ENCODE assay signal across 8 cellular contexts in the genomic region with DNA sequence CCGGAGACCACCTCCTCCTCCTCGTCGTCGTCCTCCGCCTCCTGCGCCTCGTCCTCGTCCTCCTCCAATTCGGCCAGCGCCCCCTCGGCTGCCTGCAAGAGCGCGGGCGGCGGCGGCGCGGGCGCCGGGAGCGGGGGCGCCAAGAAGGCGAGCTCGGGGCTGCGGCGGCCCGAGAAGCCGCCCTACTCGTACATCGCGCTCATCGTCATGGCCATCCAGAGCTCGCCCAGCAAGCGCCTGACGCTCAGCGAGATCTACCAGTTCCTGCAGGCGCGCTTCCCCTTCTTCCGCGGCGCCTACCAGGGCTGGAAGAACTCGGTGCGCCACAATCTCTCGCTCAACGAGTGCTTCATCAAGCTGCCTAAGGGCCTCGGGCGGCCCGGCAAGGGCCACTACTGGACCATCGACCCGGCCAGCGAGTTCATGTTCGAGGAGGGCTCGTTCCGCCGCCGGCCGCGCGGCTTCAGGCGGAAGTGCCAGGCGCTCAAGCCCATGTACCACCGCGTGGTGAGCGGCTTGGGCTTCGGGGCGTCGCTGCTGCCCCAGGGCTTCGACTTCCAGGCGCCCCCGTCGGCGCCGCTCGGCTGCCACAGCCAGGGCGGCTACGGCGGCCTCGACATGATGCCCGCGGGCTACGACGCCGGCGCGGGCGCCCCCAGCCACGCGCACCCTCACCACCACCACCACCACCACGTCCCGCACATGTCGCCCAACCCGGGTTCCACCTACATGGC. TPM values are rescaled to one million over a fixed set of nuclear protein-coding genes. Genes with fewer than 3 reads are reported as not detected.
A peak's percentile ranks its signal among the peaks of the same experiment; 100 is the strongest.
DNase-seq lines count a peak whose midpoint lies in the region; ATAC-seq and TF ChIP-seq lines count a peak whose summit lies in the region.

No MANE protein-coding gene starts in this region.

- no peak for TF ChIP-seq CTCF in smooth muscle cell (IDR thresholded peaks at IDR 0.05; ENCODE audit: borderline replicate concordance, insufficient read depth, poor library complexity, severe bottlenecking)

- no peaks in the 10 kb centered on the region for H3K36me3 Mint-ChIP-seq in activated T-cell treated with anti-CD3 and anti-CD28 coated beads, Interleukin-2, amount 50 U/mL, for 4 hours (ENCODE audit: insufficient read depth)
- no peaks in the 10 kb centered on the region for H3K36me3 Mint-ChIP-seq in activated naive CD8-positive, alpha-beta T cell treated with anti-CD3 and anti-CD28 coated beads, Interleukin-2, amount 10 ng/mL, durations not matched to agents 7 days and 5 days

- no peak for DNase-seq in activated T-cell treated with anti-CD3 and anti-CD28 coated beads, Interleukin-2, amount 50 U/mL, for 4 hours
- DNase-seq in activated T-cell treated with anti-CD3 and anti-CD28 coated beads for 4 hours, result no peak
- DNase-seq in activated naive CD8-positive, alpha-beta T cell treated with anti-CD3 and anti-CD28 coated beads, Interleukin-2, amount 10 ng/mL, durations not matched to agents 7 days and 5 days, result peak; percentile 51
- no peak for DNase-seq in smooth muscle cell (lab: John Stamatoyannopoulos, UW; ENCODE audit: unreplicated experiment)
- no peak for DNase-seq in posterior vena cava (ENCODE audit: low spot score)
- DNase-seq in LoVo (ENCODE audit: low spot score), result no peak

- peaks cover 94% of the 10 kb centered on the region for H3K27me3 ChIP-seq in smooth muscle cell (ENCODE audit: low read depth)

- under 1% methylated on average over 79 of the region's 92 CpGs for WGBS in smooth muscle cell (ENCODE audit: low lambda C conversion rate)

- H3K4me3 Mint-ChIP-seq in activated T-cell treated with anti-CD3 and anti-CD28 coated beads, Interleukin-2, amount 50 U/mL, for 4 hours, result peak overlapping the region; percentile 72
- peak overlapping the region; percentile 69 for H3K4me3 Mint-ChIP-seq in activated naive CD8-positive, alpha-beta T cell treated with anti-CD3 and anti-CD28 coated beads, Interleukin-2, amount 10 ng/mL, durations not matched to agents 7 days and 5 days

- intact Hi-C loops in posterior vena cava (cut with DNase I), result loop anchor here in 1 of 2 donors (2.0 to 10.0 kb wide), 3 partner anchors 187 to 795 kb away; no protein-coding TSS in a partner anchor

- H3K27me3 Mint-ChIP-seq in activated T-cell treated with anti-CD3 and anti-CD28 coated beads, Interleukin-2, amount 50 U/mL, for 4 hours (ENCODE audit: low read depth), result peaks cover 75% of the 10 kb centered on the region
- peaks cover 79% of the 10 kb centered on the region for H3K27me3 Mint-ChIP-seq in activated naive CD8-positive, alpha-beta T cell treated with anti-CD3 and anti-CD28 coated beads, Interleukin-2, amount 10 ng/mL, durations not matched to agents 7 days and 5 days

- no peak overlapping the region for H3K9ac ChIP-seq in smooth muscle cell (ENCODE audit: low read depth)

- peak overlapping the region; percentile 4 for H3K4me3 ChIP-seq in iPS-11a (ENCODE audit: low read depth, low read length)
- peak overlapping the region; percentile 57 for H3K4me3 ChIP-seq in smooth muscle cell

- peaks cover 21% of the 10 kb centered on the region for H3K4me1 ChIP-seq in smooth muscle cell (ENCODE audit: low read depth)

- no peaks in the 10 kb centered on the region for H3K36me3 ChIP-seq in smooth muscle cell (ENCODE audit: low read depth)

- H3K79me2 ChIP-seq in smooth muscle cell (ENCODE audit: low read depth), result no peaks in the 10 kb centered on the region

- H3K9me3 ChIP-seq in smooth muscle cell (replicated peaks; ENCODE audit: low read depth), result no peaks in the 10 kb centered on the region

- H3K27ac Mint-ChIP-seq in activated naive CD8-positive, alpha-beta T cell treated with anti-CD3 and anti-CD28 coated beads, Interleukin-2, amount 10 ng/mL, durations not matched to agents 7 days and 5 days, result no peak overlapping the region

- peaks cover 24% of the 10 kb centered on the region for H4K20me1 ChIP-seq in smooth muscle cell (ENCODE audit: low read depth)

- H3K4me1 Mint-ChIP-seq in activated T-cell treated with anti-CD3 and anti-CD28 coated beads, Interleukin-2, amount 50 U/mL, for 4 hours (ENCODE audit: low read depth), result peaks cover 23% of the 10 kb centered on the region
- H3K4me1 Mint-ChIP-seq in activated naive CD8-positive, alpha-beta T cell treated with anti-CD3 and anti-CD28 coated beads, Interleukin-2, amount 10 ng/mL, durations not matched to agents 7 days and 5 days, result peaks cover 13% of the 10 kb centered on the region

- peak; percentile 26 to 41 for ATAC-seq in activated T-cell treated with anti-CD3 and anti-CD28 coated beads, Interleukin-2, amount 50 U/mL, for 4 hours
- no peak for ATAC-seq in activated naive CD8-positive, alpha-beta T cell treated with anti-CD3 and anti-CD28 coated beads, Interleukin-2, amount 10 ng/mL, durations not matched to agents 7 days and 5 days (ENCODE audit: low read depth)
- ATAC-seq in HG03139 (IDR thresholded peaks at IDR 0.05; ENCODE audit: unreplicated experiment), result no peak

- no peaks in the 10 kb centered on the region for H3K9me3 Mint-ChIP-seq in activated T-cell treated with anti-CD3 and anti-CD28 coated beads, Interleukin-2, amount 50 U/mL, for 4 hours
- no peaks in the 10 kb centered on the region for H3K9me3 Mint-ChIP-seq in activated naive CD8-positive, alpha-beta T cell treated with anti-CD3 and anti-CD28 coated beads, Interleukin-2, amount 10 ng/mL, durations not matched to agents 7 days and 5 days

- POLR2A ChIA-PET in activated naive CD8-positive, alpha-beta T cell treated with anti-CD3 and anti-CD28 coated beads, Interleukin-2, amount 10 ng/mL, durations not matched to agents 7 days and 5 days (lab: Charles Lee), result no interaction called here

- peaks cover 3% of the 10 kb centered on the region for H3F3A ChIP-seq in smooth muscle cell (ENCODE audit: low read depth)

- H3K4me2 ChIP-seq in smooth muscle cell, result peak overlapping the region; percentile 94

- peak overlapping the region; percentile 94 for H2AFZ ChIP-seq in smooth muscle cell (ENCODE audit: low read depth)

- no peak overlapping the region for H3K27ac ChIP-seq in smooth muscle cell (ENCODE audit: low read depth)

RNA-seq across cellular contexts. Expression of a gene that starts 0.9 kb away (rescaled TPM):
- total RNA-seq in activated T-cell treated with anti-CD3 and anti-CD28 coated beads, Interleukin-2, amount 50 U/mL, for 4 hours, result under 1 TPM in 1 of 3 donors, not detected in 2; 0.08 TPM
- not detected for total RNA-seq in activated naive CD8-positive, alpha-beta T cell treated with anti-CD3 and anti-CD28 coated beads, Interleukin-2, amount 10 ng/mL, durations not matched to agents 7 days and 5 days
- total RNA-seq in smooth muscle cell, result 1.8 and 3.5 TPM in 2 replicates
- polyA plus RNA-seq in smooth muscle cell, result 4.5 and 4.8 TPM in 2 replicates
- total RNA-seq in posterior vena cava, result 1 to 10 TPM in 1 of 2 donors, under 1 TPM in 1; 0.71 to 1.2 TPM

Comparison
In these comparisons a context has a peak if more than half of its experiments do, and no peak if none do; other contexts are left out.
1. ATAC-seq: peak in activated T-cell treated with anti-CD3 and anti-CD28 coated beads, Interleukin-2, amount 50 U/mL, for 4 hours (2 of 2); none in activated naive CD8-positive, alpha-beta T cell treated with anti-CD3 and anti-CD28 coated beads, Interleukin-2, amount 10 ng/mL, durations not matched to agents 7 days and 5 days (single experiment) and HG03139 (single experiment).